9 cellular contexts compared by ENCODE assay signal in genomic region chr19:35710784-35711723, GRCh38. TPM values are rescaled to one million over a fixed set of nuclear protein-coding genes. Genes with fewer than 3 reads are reported as not detected.
A peak's percentile ranks its signal among the peaks of the same experiment; 100 is the strongest.
DNase-seq lines count a peak whose midpoint lies in the region; ATAC-seq lines count a peak whose summit lies in the region.
"Had no signal": no experiment of that assay in that cellular context is flagged by ENCODE, and none has a peak within 500 bp of the region (broad histone marks: within the 10 kb centered on the region; RNA-seq: fewer than 3 reads in every experiment).

No MANE protein-coding gene starts in this region.

- H3K27ac Mint-ChIP-seq in activated CD4-positive, alpha-beta T cell treated with anti-CD3 and anti-CD28 coated beads for 36 hours, result peak overlapping the region; percentile 100
- H3K27ac Mint-ChIP-seq in activated naive CD4-positive, alpha-beta T cell treated with anti-CD3 and anti-CD28 coated beads for 36 hours, result peak overlapping the region; percentile 100
- H3K27ac Mint-ChIP-seq in stimulated activated memory B cell treated with anti-CD40 and anti-IgM and Interleukin-4, amounts not matched to agents 10 μg/mL and 1 μg/mL and 100 μg/mL, for 72 hours, result peak overlapping the region; percentile 97

- ATAC-seq in activated CD4-positive, alpha-beta T cell treated with anti-CD3 and anti-CD28 coated beads for 36 hours, result peak; percentile 48
- ATAC-seq in HG03469 (IDR thresholded peaks at IDR 0.05; ENCODE audit: unreplicated experiment) (peak; percentile 24), Right ventricle myocardium inferior (no peak)
- peak; percentile 78 for ATAC-seq in stimulated activated memory B cell treated with anti-CD40 and anti-IgM and Interleukin-4, amounts not matched to agents 10 μg/mL and 1 μg/mL and 100 μg/mL, for 72 hours

- H3K4me3 Mint-ChIP-seq in activated CD4-positive, alpha-beta T cell treated with anti-CD3 and anti-CD28 coated beads for 36 hours, result peak overlapping the region; percentile 56
- peak overlapping the region; percentile 52 for H3K4me3 Mint-ChIP-seq in activated naive CD4-positive, alpha-beta T cell treated with anti-CD3 and anti-CD28 coated beads for 36 hours
- peak overlapping the region; percentile 74 for H3K4me3 Mint-ChIP-seq in stimulated activated memory B cell treated with anti-CD40 and anti-IgM and Interleukin-4, amounts not matched to agents 10 μg/mL and 1 μg/mL and 100 μg/mL, for 72 hours

- H3K4me1 Mint-ChIP-seq in activated CD4-positive, alpha-beta T cell treated with anti-CD3 and anti-CD28 coated beads for 36 hours, result peaks cover 43% of the 10 kb centered on the region
- peaks cover 44% of the 10 kb centered on the region for H3K4me1 Mint-ChIP-seq in activated naive CD4-positive, alpha-beta T cell treated with anti-CD3 and anti-CD28 coated beads for 36 hours (ENCODE audit: low read depth)
- peaks cover 57% of the 10 kb centered on the region for H3K4me1 Mint-ChIP-seq in stimulated activated memory B cell treated with anti-CD40 and anti-IgM and Interleukin-4, amounts not matched to agents 10 μg/mL and 1 μg/mL and 100 μg/mL, for 72 hours

- CTCF ChIA-PET in activated CD4-positive, alpha-beta T cell treated with anti-CD3 and anti-CD28 coated beads for 36 hours (lab: Charles Lee), result interaction anchor here (0.6 to 8.6 kb wide), 6 partner anchors 9 to 205 kb away, joined by 3 to 106 read pairs (median 9); partner anchors contain the start of gene IGFLR1
- CTCF ChIA-PET in activated naive CD4-positive, alpha-beta T cell treated with anti-CD3 and anti-CD28 coated beads for 36 hours (lab: Charles Lee), result interaction anchor here (1.0 to 6.3 kb wide), 3 partner anchors 9 to 17 kb away, joined by 5 to 120 read pairs (median 43); no protein-coding TSS in a partner anchor

- POLR2A ChIA-PET in activated CD4-positive, alpha-beta T cell treated with anti-CD3 and anti-CD28 coated beads for 36 hours (lab: Charles Lee), result interaction anchor here (0.6 to 4.0 kb wide), 9 partner anchors 9 to 67 kb away, joined by 3 to 34 read pairs (median 4); partner anchors contain the start of genes COX6B1, IGFLR1 and LIN37

- intact Hi-C loops in activated CD4-positive, alpha-beta T cell treated with anti-CD3 and anti-CD28 coated beads for 36 hours (cut with DNase I, micrococcal nuclease), result loop anchor here (1.0 to 10.0 kb wide), 6 partner anchors 9 to 776 kb away; partner anchors contain the start of genes FFAR1 (in 1 of the 2), OVOL3 (in 1 of the 2), POLR2I (in 1 of the 2) and TBCB (in 1 of the 2)
- intact Hi-C loops in activated naive CD4-positive, alpha-beta T cell treated with anti-CD3 and anti-CD28 coated beads for 36 hours (cut with micrococcal nuclease), result loop anchor here (1.0 to 10.0 kb wide), 6 partner anchors 189 to 1439 kb away; partner anchors contain the start of genes CAPNS1, FFAR1, NFKBID and OVOL3
- intact Hi-C loops in Right ventricle myocardium inferior (cut with DNase I), result no loop called here

- no peaks in the 10 kb centered on the region for H3K27me3 Mint-ChIP-seq in activated CD4-positive, alpha-beta T cell treated with anti-CD3 and anti-CD28 coated beads for 36 hours
- H3K27me3 Mint-ChIP-seq in activated naive CD4-positive, alpha-beta T cell treated with anti-CD3 and anti-CD28 coated beads for 36 hours (ENCODE audit: low read depth), result no peaks in the 10 kb centered on the region
- no peaks in the 10 kb centered on the region for H3K27me3 Mint-ChIP-seq in stimulated activated memory B cell treated with anti-CD40 and anti-IgM and Interleukin-4, amounts not matched to agents 10 μg/mL and 1 μg/mL and 100 μg/mL, for 72 hours

- DNase-seq in activated CD4-positive, alpha-beta T cell treated with anti-CD3 and anti-CD28 coated beads for 36 hours, result peak; percentile 88
- DNase-seq in activated CD4-positive, alpha-beta T cell treated with anti-CD3 and anti-CD28 coated beads for 1 hour, result no peak
- peak; percentile 87 for DNase-seq in activated naive CD4-positive, alpha-beta T cell treated with anti-CD3 and anti-CD28 coated beads for 36 hours
- DNase-seq in NCI-H1105 (lab: John Stamatoyannopoulos, UW) (no peak), inferior parietal cortex (ENCODE audit: extremely low spot score) (no peak), Right ventricle myocardium inferior (ENCODE audit: missing footprints) (no peak)

- peaks cover 2% of the 10 kb centered on the region for H3K9me3 Mint-ChIP-seq in activated CD4-positive, alpha-beta T cell treated with anti-CD3 and anti-CD28 coated beads for 36 hours (ENCODE audit: low read depth)
- peaks cover 2% of the 10 kb centered on the region for H3K9me3 Mint-ChIP-seq in activated naive CD4-positive, alpha-beta T cell treated with anti-CD3 and anti-CD28 coated beads for 36 hours
- H3K9me3 Mint-ChIP-seq in stimulated activated memory B cell treated with anti-CD40 and anti-IgM and Interleukin-4, amounts not matched to agents 10 μg/mL and 1 μg/mL and 100 μg/mL, for 72 hours, result no peaks in the 10 kb centered on the region

- H3K36me3 Mint-ChIP-seq in activated CD4-positive, alpha-beta T cell treated with anti-CD3 and anti-CD28 coated beads for 36 hours (ENCODE audit: low read depth), result peaks cover 31% of the 10 kb centered on the region
- peaks cover 31% of the 10 kb centered on the region for H3K36me3 Mint-ChIP-seq in activated naive CD4-positive, alpha-beta T cell treated with anti-CD3 and anti-CD28 coated beads for 36 hours (ENCODE audit: low read depth)
- H3K36me3 Mint-ChIP-seq in stimulated activated memory B cell treated with anti-CD40 and anti-IgM and Interleukin-4, amounts not matched to agents 10 μg/mL and 1 μg/mL and 100 μg/mL, for 72 hours, result peaks cover 12% of the 10 kb centered on the region

RNA-seq across cellular contexts. Expression of gene ZBTB32, which starts 6.7 kb away (rescaled TPM):
- 100 to 1,000 TPM; 232 to 265 TPM for total RNA-seq in activated CD4-positive, alpha-beta T cell treated with anti-CD3 and anti-CD28 coated beads for 36 hours
- 100 to 1,000 TPM; 174 to 181 TPM for total RNA-seq in activated naive CD4-positive, alpha-beta T cell treated with anti-CD3 and anti-CD28 coated beads for 36 hours
- not detected for total RNA-seq in Right ventricle myocardium inferior
- total RNA-seq: smooth muscle cell had no signal

RNA-seq across cellular contexts. Expression of gene KMT2B, which starts 6.7 kb away (rescaled TPM):
- total RNA-seq in activated CD4-positive, alpha-beta T cell treated with anti-CD3 and anti-CD28 coated beads for 36 hours, result 10 to 100 TPM; 48.6 to 49.4 TPM
- 10 to 100 TPM; 62.0 to 65.8 TPM for total RNA-seq in activated naive CD4-positive, alpha-beta T cell treated with anti-CD3 and anti-CD28 coated beads for 36 hours
- total RNA-seq in Right ventricle myocardium inferior, result 12.7 TPM

RNA-seq across cellular contexts. Expression of gene IGFLR1, which starts 31.2 kb away (rescaled TPM):
- total RNA-seq in activated CD4-positive, alpha-beta T cell treated with anti-CD3 and anti-CD28 coated beads for 36 hours, result 10 to 100 TPM; 71.4 to 80.2 TPM
- total RNA-seq in activated naive CD4-positive, alpha-beta T cell treated with anti-CD3 and anti-CD28 coated beads for 36 hours, result 10 to 100 TPM; 51.0 to 52.8 TPM
- total RNA-seq in Right ventricle myocardium inferior, result 5.1 TPM

RNA-seq across cellular contexts. Expression of gene U2AF1L4, which starts 34.2 kb away (rescaled TPM):
- total RNA-seq in activated CD4-positive, alpha-beta T cell treated with anti-CD3 and anti-CD28 coated beads for 36 hours, result 10 to 100 TPM; 31.6 to 37.5 TPM
- 10 to 100 TPM; 41.8 to 44.2 TPM for total RNA-seq in activated naive CD4-positive, alpha-beta T cell treated with anti-CD3 and anti-CD28 coated beads for 36 hours
- total RNA-seq in Right ventricle myocardium inferior, result 19.5 TPM

RNA-seq across cellular contexts. Expression of gene PSENEN, which starts 34.4 kb away (rescaled TPM):
- 10 to 100 TPM; 36.0 to 37.9 TPM for total RNA-seq in activated CD4-positive, alpha-beta T cell treated with anti-CD3 and anti-CD28 coated beads for 36 hours
- 10 to 100 TPM; 32.4 to 37.7 TPM for total RNA-seq in activated naive CD4-positive, alpha-beta T cell treated with anti-CD3 and anti-CD28 coated beads for 36 hours
- 44.7 TPM for total RNA-seq in Right ventricle myocardium inferior

Comparison
In these comparisons a context has a peak if more than half of its experiments do, and no peak if none do; other contexts are left out.
1. DNase-seq: peak in activated CD4-positive, alpha-beta T cell treated with anti-CD3 and anti-CD28 coated beads for 36 hours (single experiment) and activated naive CD4-positive, alpha-beta T cell treated with anti-CD3 and anti-CD28 coated beads for 36 hours (single experiment); none in activated CD4-positive, alpha-beta T cell treated with anti-CD3 and anti-CD28 coated beads for 1 hour (single experiment), NCI-H1105 (single experiment), inferior parietal cortex (single experiment) and Right ventricle myocardium inferior (single experiment).
2. RNA of gene ZBTB32, which starts 6.7 kb away (total RNA-seq): 232 to 265 TPM in activated CD4-positive, alpha-beta T cell treated with anti-CD3 and anti-CD28 coated beads for 36 hours and 174 to 181 TPM in activated naive CD4-positive, alpha-beta T cell treated with anti-CD3 and anti-CD28 coated beads for 36 hours; not detected in Right ventricle myocardium inferior (single experiment); every median in the first group is over 100 times any median in the second.
3. Peak in every context shown above with its lines, with median percentiles within 50 percentile points of each other: H3K27ac Mint-ChIP-seq and H3K4me3 Mint-ChIP-seq.